ENCODE assay signal across 7 cellular contexts in the genomic region with DNA sequence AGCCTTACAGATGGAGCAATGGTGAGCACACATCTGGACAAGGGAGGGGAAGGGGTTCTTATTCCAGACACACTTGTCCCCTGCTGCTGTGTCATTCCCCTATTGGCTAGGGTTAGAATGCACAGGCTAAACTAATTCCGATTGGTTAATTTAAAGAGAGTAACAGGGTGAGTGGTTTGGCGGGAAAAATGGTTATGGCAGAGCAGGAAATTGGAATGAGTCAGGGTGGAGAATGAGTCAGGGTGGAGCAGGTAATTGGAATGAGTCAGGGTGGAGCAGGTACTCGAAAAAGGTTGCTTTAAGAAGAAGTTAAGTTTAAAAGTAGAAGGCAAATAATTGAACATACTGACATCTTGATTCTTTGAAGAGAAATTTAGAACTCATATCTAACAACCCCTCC.
DNase-seq lines count a peak whose midpoint lies in the region; ATAC-seq and TF ChIP-seq lines count a peak whose summit lies in the region.
"Not testable (repeated sequence)": the region's sequence is repeated elsewhere in the genome, so short reads cannot be mapped to it uniquely, and the experiment has no call there.

No MANE protein-coding gene starts in this region.

- POLR2A ChIA-PET in T-cell (lab: Charles Lee); activated CD4-positive, alpha-beta T cell treated with anti-CD3 and anti-CD28 coated beads, Interleukin-2, amount 10 ng/mL, durations not matched to agents 7 days and 5 days (lab: Charles Lee): not testable (repeated sequence)

- H3K79me2 ChIP-seq in DND-41 (ENCODE audit: insufficient read depth, low read length): not testable (repeated sequence)

- H3K27ac ChIP-seq in DND-41 (ENCODE audit: low read length): peak overlapping the region; percentile 87

- not testable (repeated sequence) for H3K9me3 Mint-ChIP-seq in T-cell; activated naive CD8-positive, alpha-beta T cell (ENCODE audit: low read depth); effector memory CD8-positive, alpha-beta T cell; natural killer cell
- peaks cover 26% of the 10 kb centered on the region for H3K9me3 Mint-ChIP-seq in activated CD4-positive, alpha-beta T cell treated with anti-CD3 and anti-CD28 coated beads, Interleukin-2, amount 10 ng/mL, durations not matched to agents 7 days and 5 days
- peaks cover 17% of the 10 kb centered on the region for H3K9me3 Mint-ChIP-seq in activated T-cell treated with anti-CD3 and anti-CD28 coated beads, Interleukin-2, amount 50 U/mL, for 24 hours

- CTCF ChIA-PET in T-cell (lab: Charles Lee); activated CD4-positive, alpha-beta T cell treated with anti-CD3 and anti-CD28 coated beads, Interleukin-2, amount 10 ng/mL, durations not matched to agents 7 days and 5 days (lab: Charles Lee): not testable (repeated sequence)

- H3K4me3 Mint-ChIP-seq in T-cell (peak overlapping the region in 1 of 3 donors; percentile 62), natural killer cell (peak overlapping the region; percentile 77)
- H3K4me3 Mint-ChIP-seq in activated CD4-positive, alpha-beta T cell treated with anti-CD3 and anti-CD28 coated beads, Interleukin-2, amount 10 ng/mL, durations not matched to agents 7 days and 5 days; activated T-cell treated with anti-CD3 and anti-CD28 coated beads, Interleukin-2, amount 50 U/mL, for 24 hours: not testable (repeated sequence)
- H3K4me3 Mint-ChIP-seq in activated naive CD8-positive, alpha-beta T cell: peak overlapping the region; percentile 42
- peak overlapping the region; percentile 56 to 65 for H3K4me3 Mint-ChIP-seq in effector memory CD8-positive, alpha-beta T cell

- not testable (repeated sequence) for TF ChIP-seq CTCF in DND-41 (IDR thresholded peaks at IDR 0.05; ENCODE audit: borderline replicate concordance, extremely low read depth, low read length, poor library complexity, severe bottlenecking); natural killer cell (IDR thresholded peaks at IDR 0.05)

- not testable (repeated sequence) for H3K27me3 Mint-ChIP-seq in T-cell; activated CD4-positive, alpha-beta T cell treated with anti-CD3 and anti-CD28 coated beads, Interleukin-2, amount 10 ng/mL, durations not matched to agents 7 days and 5 days; activated naive CD8-positive, alpha-beta T cell; effector memory CD8-positive, alpha-beta T cell; natural killer cell (ENCODE audit: low read depth in 2 of 2)
- H3K27me3 Mint-ChIP-seq in activated T-cell treated with anti-CD3 and anti-CD28 coated beads, Interleukin-2, amount 50 U/mL, for 24 hours: peaks cover 46% of the 10 kb centered on the region

- H3K9ac ChIP-seq in DND-41 (ENCODE audit: low read depth, low read length): peak overlapping the region; percentile 58; the same call in 1 of the 2 replicates

- H4K20me1 ChIP-seq in DND-41 (ENCODE audit: insufficient read depth, low read length): not testable (repeated sequence)

- not testable (repeated sequence) for ATAC-seq in DND-41 (ENCODE audit: insufficient read depth, low read depth); T-cell (replicated peaks in 1 of 4); effector memory CD8-positive, alpha-beta T cell (replicated peaks); natural killer cell

- peaks cover 51 to 63% (median 60%) of the 10 kb centered on the region in 3 donors for H3K4me1 Mint-ChIP-seq in T-cell
- peaks cover 47% of the 10 kb centered on the region for H3K4me1 Mint-ChIP-seq in activated CD4-positive, alpha-beta T cell treated with anti-CD3 and anti-CD28 coated beads, Interleukin-2, amount 10 ng/mL, durations not matched to agents 7 days and 5 days
- peaks cover 60% of the 10 kb centered on the region for H3K4me1 Mint-ChIP-seq in activated T-cell treated with anti-CD3 and anti-CD28 coated beads, Interleukin-2, amount 50 U/mL, for 24 hours (ENCODE audit: low read depth)
- H3K4me1 Mint-ChIP-seq in activated naive CD8-positive, alpha-beta T cell (ENCODE audit: low read depth): peaks cover 53% of the 10 kb centered on the region
- H3K4me1 Mint-ChIP-seq in effector memory CD8-positive, alpha-beta T cell (ENCODE audit: low read depth in 2 of 2): peaks cover 25 to 35% of the 10 kb centered on the region in 2 donors
- H3K4me1 Mint-ChIP-seq in natural killer cell: peaks cover 51 to 54% of the 10 kb centered on the region in 2 donors

- H3K27me3 ChIP-seq in DND-41 (ENCODE audit: insufficient read depth, low read length, poor library complexity): not testable (repeated sequence)

- H3K4me3 ChIP-seq in DND-41 (ENCODE audit: low read depth in 1 of 2, low read length in 2 of 2): not testable (repeated sequence)

- intact Hi-C loops in natural killer cell (cut with micrococcal nuclease): loop anchor here (10.0 kb wide), 1 partner anchor 57 kb away; no protein-coding TSS in a partner anchor

- not testable (repeated sequence) for DNase-seq in DND-41; T-cell; activated CD4-positive, alpha-beta T cell treated with anti-CD3 and anti-CD28 coated beads, Interleukin-2, amount 10 ng/mL, durations not matched to agents 7 days and 5 days; activated T-cell treated with anti-CD3 and anti-CD28 coated beads, Interleukin-2, amount 50 U/mL, for 24 hours; effector memory CD8-positive, alpha-beta T cell; natural killer cell

- H3K27ac Mint-ChIP-seq in T-cell (peak overlapping the region; percentile 55 to 70), natural killer cell (peak overlapping the region; percentile 29 to 88)
- H3K27ac Mint-ChIP-seq in activated CD4-positive, alpha-beta T cell treated with anti-CD3 and anti-CD28 coated beads, Interleukin-2, amount 10 ng/mL, durations not matched to agents 7 days and 5 days: peak overlapping the region; percentile 95
- H3K27ac Mint-ChIP-seq in activated T-cell treated with anti-CD3 and anti-CD28 coated beads, Interleukin-2, amount 50 U/mL, for 24 hours: peak overlapping the region; percentile 5
- peak overlapping the region; percentile 64 for H3K27ac Mint-ChIP-seq in activated naive CD8-positive, alpha-beta T cell
- peak overlapping the region; percentile 71 to 79 for H3K27ac Mint-ChIP-seq in effector memory CD8-positive, alpha-beta T cell

- H3K36me3 Mint-ChIP-seq in T-cell; activated naive CD8-positive, alpha-beta T cell; effector memory CD8-positive, alpha-beta T cell (ENCODE audit: insufficient read depth); natural killer cell: not testable (repeated sequence)
- peaks cover 42% of the 10 kb centered on the region for H3K36me3 Mint-ChIP-seq in activated CD4-positive, alpha-beta T cell treated with anti-CD3 and anti-CD28 coated beads, Interleukin-2, amount 10 ng/mL, durations not matched to agents 7 days and 5 days (ENCODE audit: low read depth)
- peaks cover 12% of the 10 kb centered on the region for H3K36me3 Mint-ChIP-seq in activated T-cell treated with anti-CD3 and anti-CD28 coated beads, Interleukin-2, amount 50 U/mL, for 24 hours (ENCODE audit: low read depth)

- not testable (repeated sequence) for H2AFZ ChIP-seq in DND-41 (ENCODE audit: low read depth, low read length)

- not testable (repeated sequence) for H3K36me3 ChIP-seq in DND-41 (ENCODE audit: insufficient read depth, low read length)

- H3K9me3 ChIP-seq in DND-41 (ENCODE audit: insufficient read depth, low read length, severe bottlenecking): not testable (repeated sequence)

- H3K4me2 ChIP-seq in DND-41 (ENCODE audit: insufficient read depth, low read length): peak overlapping the region; percentile 67

- H3K4me1 ChIP-seq in DND-41 (ENCODE audit: insufficient read depth, low read length): peaks cover 48% of the 10 kb centered on the region

Comparison
In these comparisons a context has a peak if more than half of its experiments do, and no peak if none do; other contexts are left out.
1. H3K27ac Mint-ChIP-seq: peak in every context shown above with its lines; median percentile 95 in activated CD4-positive, alpha-beta T cell treated with anti-CD3 and anti-CD28 coated beads, Interleukin-2, amount 10 ng/mL, durations not matched to agents 7 days and 5 days; 75 in effector memory CD8-positive, alpha-beta T cell; 64 in activated naive CD8-positive, alpha-beta T cell; 62 in T-cell; 58 in natural killer cell; 5 in activated T-cell treated with anti-CD3 and anti-CD28 coated beads, Interleukin-2, amount 50 U/mL, for 24 hours.